Comparison of ENCODE assay signal across 9 cellular contexts in genomic region chr12:6570264-6570887, GRCh38. TPM values are rescaled to one million over a fixed set of nuclear protein-coding genes. Genes with fewer than 3 reads are reported as not detected.
A peak's percentile ranks its signal among the peaks of the same experiment; 100 is the strongest.
DNase-seq lines count a peak whose midpoint lies in the region; ATAC-seq, FAIRE-seq and TF ChIP-seq lines count a peak whose summit lies in the region.
"Had no signal": no experiment of that assay in that cellular context is flagged by ENCODE, and none has a peak within 500 bp of the region (broad histone marks: within the 10 kb centered on the region; RNA-seq: fewer than 3 reads in every experiment).

No MANE protein-coding gene starts in this region.

- FAIRE-seq in A549 (lab: Jason Lieb, UNC) (no peak), G401.6 (lab: Jason Lieb, UNC) (peak; percentile 28)

- no peak for TF ChIP-seq EP300 in A549 (IDR thresholded peaks at IDR 0.05)

- no peak overlapping the region for H3K4me3 ChIP-seq in A549
- H3K4me3 ChIP-seq: thoracic aorta had no signal

- peak; percentile 49 to 51 for TF ChIP-seq RAD21 in A549 (conservative IDR thresholded peaks at IDR 0.05 in 1 of 2, IDR thresholded peaks at IDR 0.05 in 1 of 2)

- 65% methylated on average over 7 of the region's 7 CpGs for WGBS in A549 (ENCODE audit: missing lambda C conversion rate)

- H3K4me1 ChIP-seq in A549 = peaks cover 23% of the 10 kb centered on the region

- peak; percentile 61 for TF ChIP-seq CTCF in A549 (IDR thresholded peaks at IDR 0.05)

- CTCF ChIA-PET in A549 (lab: Yijun Ruan, JAX) = interaction anchor here (0.6 to 3.4 kb wide), 28 partner anchors 9 to 302 kb away, joined by 3 to 49 read pairs (median 4); partner anchors contain the start of genes GAPDH and SPSB2

- no peak for TF ChIP-seq POLR2A in A549 (IDR thresholded peaks at IDR 0.05; ENCODE audit: low read length)

- peak; percentile 72 to 80 for DNase-seq in A549 (ENCODE audit: low read depth in 1 of 2, low spot score in 1 of 2)
- peak; percentile 20 for DNase-seq in NCI-H2107 treated with DMSO at 0.1 percent for 48 hours (lab: John Stamatoyannopoulos, UW; ENCODE audit: unreplicated experiment)
- DNase-seq in activated T-cell treated with anti-CD3 and anti-CD28 coated beads, Interleukin-2, amount 50 U/mL, for 1 hour = peak; percentile 46
- DNase-seq in left ventricle myocardium superior = peak; percentile 66
- peak; percentile 72 for DNase-seq in stimulated activated CD8-positive, alpha-beta memory T cell treated with anti-CD3 and anti-CD28 coated beads, Interleukin-4, amount 100 ng/mL, for 48 hours

- H3K27ac ChIP-seq in A549 = no peak overlapping the region
- H3K27ac ChIP-seq: thoracic aorta had no signal

- ATAC-seq in A549 (peak; percentile 49 to 65; a peak in 4 of 6 replicates), left ventricle myocardium superior (no peak), HG03175 (IDR thresholded peaks at IDR 0.05; ENCODE audit: unreplicated experiment) (no peak), GM19324 (IDR thresholded peaks at IDR 0.05; ENCODE audit: low FRiP score, unreplicated experiment) (no peak)

- H3K4me2 ChIP-seq in A549 = no peak overlapping the region

- H3K9me3 ChIP-seq in A549 = no peaks in the 10 kb centered on the region
- H3K9me3 ChIP-seq: thoracic aorta had no signal

- POLR2A ChIA-PET in A549 (lab: Yijun Ruan, JAX) = interaction anchor here (1.2 to 1.3 kb wide), 2 partner anchors 36 to 118 kb away, joined by 5 to 6 read pairs; partner anchors contain the start of genes GAPDH and ZNF384

- intact Hi-C loops in left ventricle myocardium superior (cut with micrococcal nuclease) = no loop called here

TF ChIP-seq in A549, 52 proteins besides CTCF, POLR2A, EP300 and RAD21:
- no peak for TF ChIP-seq HOXB13 (CRISPR knock-in tag; IDR thresholded peaks at IDR 0.05; ENCODE audit: low read depth)
- TF ChIP-seq SMC3 (IDR thresholded peaks at IDR 0.05) = peak; percentile 41; the same call in 2 of the 3 replicates
- TF ChIP-seq TP53 (CRISPR knock-in tag; IDR thresholded peaks at IDR 0.05) = no peak
- TF ChIP-seq GATA3 (IDR thresholded peaks at IDR 0.05; ENCODE audit: borderline replicate concordance) = no peak

RNA-seq across cellular contexts. Expression of gene NOP2, which starts 2.3 kb away (rescaled TPM):
- polyA plus RNA-seq in A549 (2011; rRNA removed) (162 and 176 TPM in 2 replicates), A549 (2017; fragmentation: RNase III; extraction: RNeasy Plus Mini Kit Qiagen cat#74134 plus additional on column Dnase treatment) (100 to 108 TPM (median 104 TPM) in 3 replicates)
- polyA plus RNA-seq in A549 (2012; cell fraction: cytosol; rRNA removed) = 82.7 and 85.6 TPM in 2 replicates
- 293 and 335 TPM in 2 replicates for polyA plus RNA-seq in A549 (2012; cell fraction: nucleus; rRNA removed)
- 90.2 and 92.1 TPM in 2 replicates for polyA minus RNA-seq in A549 (2011; rRNA and poly(A)+ RNA removed)
- total RNA-seq in left ventricle myocardium superior = 16.1 TPM

RNA-seq across cellular contexts. Expression of gene IFFO1, which starts 14.5 kb away (rescaled TPM):
- polyA plus RNA-seq in A549 (2011; rRNA removed) (0.74 and 1.0 TPM in 2 replicates), A549 (2017; fragmentation: RNase III; extraction: RNeasy Plus Mini Kit Qiagen cat#74134 plus additional on column Dnase treatment) (0.94 to 1.5 TPM (median 1.1 TPM) in 3 replicates)
- polyA plus RNA-seq in A549 (2012; cell fraction: cytosol; rRNA removed) = 0.74 and 1.1 TPM in 2 replicates
- 3.3 and 3.8 TPM in 2 replicates for polyA plus RNA-seq in A549 (2012; cell fraction: nucleus; rRNA removed)
- 1.2 and 1.3 TPM in 2 replicates for polyA minus RNA-seq in A549 (2011; rRNA and poly(A)+ RNA removed)
- total RNA-seq in left ventricle myocardium superior = 14.9 TPM

RNA-seq across cellular contexts. Expression of gene GAPDH, which starts 36.1 kb away (rescaled TPM):
- polyA plus RNA-seq in A549 (2011; rRNA removed) = 10,036 and 10,800 TPM in 2 replicates
- polyA plus RNA-seq in A549 (2012; cell fraction: cytosol; rRNA removed) = 21,407 and 21,524 TPM in 2 replicates
- polyA plus RNA-seq in A549 (2012; cell fraction: nucleus; rRNA removed) = 14,086 and 20,182 TPM in 2 replicates
- 6,292 to 6,607 TPM (median 6,463 TPM) in 3 replicates for polyA plus RNA-seq in A549 (2017; fragmentation: RNase III; extraction: RNeasy Plus Mini Kit Qiagen cat#74134 plus additional on column Dnase treatment)
- polyA minus RNA-seq in A549 (2011; rRNA and poly(A)+ RNA removed) = 13,401 and 18,844 TPM in 2 replicates
- total RNA-seq in left ventricle myocardium superior = 4,526 TPM

RNA-seq across cellular contexts. Expression of gene CHD4, which starts 36.8 kb away (rescaled TPM):
- polyA plus RNA-seq in A549 (2011; rRNA removed) = 53.7 and 99.3 TPM in 2 replicates
- polyA plus RNA-seq in A549 (2012; cell fraction: cytosol; rRNA removed) = 49.8 and 54.8 TPM in 2 replicates
- 130 and 190 TPM in 2 replicates for polyA plus RNA-seq in A549 (2012; cell fraction: nucleus; rRNA removed)
- polyA plus RNA-seq in A549 (2017; fragmentation: RNase III; extraction: RNeasy Plus Mini Kit Qiagen cat#74134 plus additional on column Dnase treatment) = 83.4 to 87.8 TPM (median 84.8 TPM) in 3 replicates
- 170 and 183 TPM in 2 replicates for polyA minus RNA-seq in A549 (2011; rRNA and poly(A)+ RNA removed)
- 159 TPM for total RNA-seq in left ventricle myocardium superior

Comparison
In these comparisons a context has a peak if more than half of its experiments do, and no peak if none do; other contexts are left out.
1. ATAC-seq: peak in A549 (2 of 2); none in left ventricle myocardium superior (single experiment), HG03175 (single experiment) and GM19324 (single experiment).
2. DNase-seq: peak in every context shown above with its lines; median percentile 76 in A549; 72 in stimulated activated CD8-positive, alpha-beta memory T cell treated with anti-CD3 and anti-CD28 coated beads, Interleukin-4, amount 100 ng/mL, for 48 hours; 66 in left ventricle myocardium superior; 46 in activated T-cell treated with anti-CD3 and anti-CD28 coated beads, Interleukin-2, amount 50 U/mL, for 1 hour; 20 in NCI-H2107 treated with DMSO at 0.1 percent for 48 hours.